ENCODE assay signal across 12 cellular contexts in the genomic region with DNA sequence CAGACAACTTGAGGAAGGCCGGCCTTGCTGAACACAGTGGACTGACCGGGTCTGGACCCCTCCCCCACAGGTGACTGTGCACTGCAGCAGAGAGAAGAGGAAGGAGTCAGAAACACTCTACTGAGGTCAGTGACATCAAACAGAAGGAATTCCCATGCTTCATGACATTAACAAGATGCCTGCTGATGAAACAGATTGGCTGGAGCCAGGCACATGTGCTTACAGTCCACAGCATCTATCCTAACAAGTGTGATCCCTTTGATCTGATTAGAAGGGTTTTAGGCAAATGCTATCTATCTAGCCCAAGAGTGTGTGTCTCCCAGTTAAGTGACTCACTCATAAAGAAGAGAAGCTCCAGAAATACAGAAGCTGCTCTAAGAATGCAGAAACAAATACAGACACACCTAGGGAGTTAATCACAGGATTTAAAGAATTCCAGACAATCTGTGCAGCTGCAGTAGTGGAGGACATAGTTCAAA.
DNase-seq lines count a peak whose midpoint lies in the region; ATAC-seq and TF ChIP-seq lines count a peak whose summit lies in the region.
"Had no signal": no experiment of that assay in that cellular context is flagged by ENCODE, and none has a peak within 500 bp of the region (broad histone marks: within the 10 kb centered on the region; RNA-seq: fewer than 3 reads in every experiment).

No MANE protein-coding gene starts in this region.

- H3K9me3 ChIP-seq in HEK293 (ENCODE audit: control insufficient read depth, insufficient read depth, low read depth, low read length), result no peaks in the 10 kb centered on the region
- H3K9me3 ChIP-seq in thyroid gland, result no peaks in the 10 kb centered on the region

- no peak overlapping the region for H3K4me3 Mint-ChIP-seq in stimulated activated memory B cell treated with anti-CD40 and anti-IgM and Interleukin-4, amounts not matched to agents 10 μg/mL and 1 μg/mL and 100 μg/mL, for 72 hours
- H3K4me3 Mint-ChIP-seq: activated B cell treated with CpG ODN at 0.5 μM for 24 hours had no signal

- no peaks in the 10 kb centered on the region for H3K4me1 ChIP-seq in HEK293 (ENCODE audit: control insufficient read depth, insufficient read depth, low read length)
- peaks cover 19 to 25% of the 10 kb centered on the region in 2 donors for H3K4me1 ChIP-seq in thyroid gland

- intact Hi-C loops in thyroid gland (cut with DNase I), result no loop called here

- H3K9me3 Mint-ChIP-seq in stimulated activated memory B cell treated with anti-CD40 and anti-IgM and Interleukin-4, amounts not matched to agents 10 μg/mL and 1 μg/mL and 100 μg/mL, for 72 hours, result no peaks in the 10 kb centered on the region
- H3K9me3 Mint-ChIP-seq: activated B cell treated with CpG ODN at 0.5 μM for 24 hours had no signal

- no peak overlapping the region for H3K27ac Mint-ChIP-seq in stimulated activated memory B cell treated with anti-CD40 and anti-IgM and Interleukin-4, amounts not matched to agents 10 μg/mL and 1 μg/mL and 100 μg/mL, for 72 hours
- H3K27ac Mint-ChIP-seq: activated B cell treated with CpG ODN at 0.5 μM for 24 hours had no signal

- 17 to 39% methylated on average over 2 of the region's 2 CpGs for WGBS in thyroid gland, 2 donors

- no peak for TF ChIP-seq POLR2A in thyroid gland (IDR thresholded peaks at IDR 0.05)

- H3K36me3 ChIP-seq in HEK293 (ENCODE audit: control insufficient read depth in 2 of 2, insufficient read depth in 1 of 2, low read length in 2 of 2), result no peaks in the 10 kb centered on the region
- H3K36me3 ChIP-seq in thyroid gland, result no peaks in the 10 kb centered on the region

- DNase-seq in glomerular visceral epithelial cell (ENCODE audit: extremely low spot score) (peak; percentile 56), thyroid gland (peak; percentile 95), HPDE6-E6E7 (ENCODE audit: extremely low spot score) (no peak)
- DNase-seq: activated B cell treated with CpG ODN at 0.5 μM for 24 hours, activated gamma-delta T cell treated with Interleukin-2 at 50 U/mL for 16 hours, DMS 273 treated with DMSO at 0.1 percent for 48 hours, hippocampal formation, NCI-H1930 had no signal

- H3K4me1 Mint-ChIP-seq in stimulated activated memory B cell treated with anti-CD40 and anti-IgM and Interleukin-4, amounts not matched to agents 10 μg/mL and 1 μg/mL and 100 μg/mL, for 72 hours, result no peaks in the 10 kb centered on the region
- H3K4me1 Mint-ChIP-seq: activated B cell treated with CpG ODN at 0.5 μM for 24 hours had no signal

- ATAC-seq in SK-N-SH treated with all-trans-retinoic acid at 6 μM for 48 hours, result peak; percentile 74
- ATAC-seq in GM18861 (IDR thresholded peaks at IDR 0.05; ENCODE audit: unreplicated experiment), result no peak
- no peak for ATAC-seq in stimulated activated memory B cell treated with anti-CD40 and anti-IgM and Interleukin-4, amounts not matched to agents 10 μg/mL and 1 μg/mL and 100 μg/mL, for 72 hours

- H3K36me3 Mint-ChIP-seq in stimulated activated memory B cell treated with anti-CD40 and anti-IgM and Interleukin-4, amounts not matched to agents 10 μg/mL and 1 μg/mL and 100 μg/mL, for 72 hours, result no peaks in the 10 kb centered on the region

- no peak for TF ChIP-seq CTCF in HEK293 (tag by site-specific recombination; IDR thresholded peaks at IDR 0.05)
- no peak for TF ChIP-seq CTCF in thyroid gland (IDR thresholded peaks at IDR 0.05)

- H3K27ac ChIP-seq in HEK293 (ENCODE audit: extremely low read depth, low read depth, low read length), result no peak overlapping the region
- H3K27ac ChIP-seq in thyroid gland, result peak overlapping the region; percentile 5 to 65 (median 59)

- POLR2A ChIA-PET in HEK293 (lab: Yijun Ruan, JAX), result no interaction called here

- H3K27me3 Mint-ChIP-seq in stimulated activated memory B cell treated with anti-CD40 and anti-IgM and Interleukin-4, amounts not matched to agents 10 μg/mL and 1 μg/mL and 100 μg/mL, for 72 hours, result peaks cover 9% of the 10 kb centered on the region

- no peaks in the 10 kb centered on the region for H3K27me3 ChIP-seq in thyroid gland

- H3K4me3 ChIP-seq in HEK293 (ENCODE audit: low read depth, low read length), result no peak overlapping the region
- no peak overlapping the region for H3K4me3 ChIP-seq in thyroid gland (replicated peaks in 1 of 3)

- CTCF ChIA-PET in HEK293 (lab: Yijun Ruan, JAX), result no interaction called here

TF ChIP-seq in HEK293, 187 proteins besides CTCF, POLR2A, EP300 and RAD21:
- TF ChIP-seq ZBTB21 (tag by site-specific recombination; IDR thresholded peaks at IDR 0.05) (0 out of 2 replicates have a peak, but pooled peaks have one; percentile 18), ZNF138 (tag by site-specific recombination; IDR thresholded peaks at IDR 0.05; ENCODE audit: borderline replicate concordance) (no peak)

TF ChIP-seq in SK-N-SH treated with all-trans-retinoic acid at 6 μM for 48 hours, 23 proteins besides CTCF, POLR2A, EP300 and RAD21:
- TF ChIP-seq TCF4 (CRISPR knock-in tag; IDR thresholded peaks at IDR 0.05; ENCODE audit: borderline replicate concordance) (peak; percentile 72), ARNTL (CRISPR knock-in tag; IDR thresholded peaks at IDR 0.05; ENCODE audit: borderline replicate concordance, low read depth) (no peak), ZFP3 (CRISPR knock-in tag; IDR thresholded peaks at IDR 0.05) (peak; percentile 24; the same call in 1 of the 2 replicates), ISL1 (CRISPR knock-in tag; IDR thresholded peaks at IDR 0.05) (peak; percentile 93), CSDC2 (CRISPR knock-in tag; IDR thresholded peaks at IDR 0.05) (peak; percentile 71; the same call in 1 of the 2 replicates), ZNF565 (CRISPR knock-in tag; conservative IDR thresholded peaks at IDR 0.05; ENCODE audit: low read depth) (no peak)
- TF ChIP-seq, protein P1, sequence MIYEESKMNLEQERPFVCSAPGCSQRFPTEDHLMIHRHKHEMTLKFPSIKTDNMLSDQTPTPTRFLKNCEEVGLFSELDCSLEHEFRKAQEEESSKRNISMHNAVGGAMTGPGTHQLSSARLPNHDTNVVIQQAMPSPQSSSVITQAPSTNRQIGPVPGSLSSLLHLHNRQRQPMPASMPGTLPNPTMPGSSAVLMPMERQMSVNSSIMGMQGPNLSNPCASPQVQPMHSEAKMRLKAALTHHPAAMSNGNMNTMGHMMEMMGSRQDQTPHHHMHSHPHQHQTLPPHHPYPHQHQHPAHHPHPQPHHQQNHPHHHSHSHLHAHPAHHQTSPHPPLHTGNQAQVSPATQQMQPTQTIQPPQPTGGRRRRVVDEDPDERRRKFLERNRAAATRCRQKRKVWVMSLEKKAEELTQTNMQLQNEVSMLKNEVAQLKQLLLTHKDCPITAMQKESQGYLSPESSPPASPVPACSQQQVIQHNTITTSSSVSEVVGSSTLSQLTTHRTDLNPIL (CRISPR knock-in tag; IDR thresholded peaks at IDR 0.05; ENCODE audit: low read depth), result 0 out of 2 replicates have a peak, but pooled peaks have one; percentile 37
